In the genomic region with DNA sequence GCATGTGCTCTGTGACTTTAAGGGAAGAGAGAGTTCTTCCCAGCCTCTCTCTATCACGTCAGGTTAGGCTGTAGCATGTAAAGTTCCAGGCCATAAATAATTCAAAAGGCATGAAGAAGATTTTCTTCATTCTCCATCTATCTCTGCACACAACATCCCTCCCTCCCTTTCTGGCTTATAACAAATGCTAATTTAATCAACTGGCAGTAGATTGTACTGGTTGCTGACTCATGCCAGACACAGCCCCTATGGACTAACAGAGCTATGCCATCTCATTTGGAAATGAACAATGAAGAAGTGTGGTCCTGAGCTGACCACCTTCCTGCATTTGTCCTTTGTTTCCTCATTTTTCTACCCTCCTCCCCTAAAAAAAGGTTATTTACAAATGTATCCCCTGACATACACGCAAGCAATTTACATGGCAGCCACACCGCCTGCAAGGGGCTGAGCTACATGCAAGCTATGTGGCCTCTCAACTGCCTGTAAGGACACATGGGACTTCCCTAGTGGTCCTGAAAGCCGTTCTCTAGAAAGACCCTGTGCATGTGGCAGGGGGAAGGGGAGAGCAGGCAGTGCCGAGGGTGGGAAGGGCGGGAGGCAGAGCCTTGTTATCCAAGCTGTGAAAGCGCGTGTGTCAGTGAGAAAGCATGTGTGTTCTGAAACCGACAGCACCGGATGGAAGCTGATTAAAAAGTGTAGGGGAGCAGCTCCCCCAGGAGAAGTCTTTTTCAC, we compare ENCODE assay signal across 9 cellular contexts.
DNase-seq lines count a peak whose midpoint lies in the region; ATAC-seq and TF ChIP-seq lines count a peak whose summit lies in the region.
"Had no signal": no experiment of that assay in that cellular context is flagged by ENCODE, and none has a peak within 500 bp of the region (broad histone marks: within the 10 kb centered on the region; RNA-seq: fewer than 3 reads in every experiment).

No MANE protein-coding gene starts in this region.

- TF ChIP-seq POLR2A in stomach (IDR thresholded peaks at IDR 0.05), result no peak

- peak; percentile 22 for ATAC-seq in SK-N-SH treated with all-trans-retinoic acid at 6 μM for 48 hours
- ATAC-seq: activated CD8-positive, alpha-beta T cell treated with anti-CD3 and anti-CD28 coated beads for 36 hours; activated naive CD8-positive, alpha-beta T cell treated with anti-CD3 and anti-CD28 coated beads, Interleukin-2, amount 50 U/mL, for 24 hours had no signal

- no peak overlapping the region for H3K4me3 ChIP-seq in stomach

- in situ Hi-C loops in GM13976 (cut with MboI; ENCODE audit: low sequenced_read_pairs, unreplicated experiment), result no loop called here

- 49 to 74% (median 55%) methylated on average over 8 to 10 of the region's 10 CpGs for WGBS in stomach, 5 donors

- intact Hi-C loops in stomach (cut with DNase I; ENCODE audit: low total_unique reads), result no loop called here

- no peaks in the 10 kb centered on the region for H3K27me3 ChIP-seq in stomach

- TF ChIP-seq CTCF in stomach (IDR thresholded peaks at IDR 0.05) (no peak), GM13976 (IDR thresholded peaks at IDR 0.05; ENCODE audit: borderline replicate concordance, control extremely low read depth, extremely low read depth, insufficient read depth, missing control alignments) (no peak)

- TF ChIP-seq EP300 in stomach (IDR thresholded peaks at IDR 0.05), result no peak

- DNase-seq in HCEC 1CT (peak; percentile 73), fibroblast of peridontal ligament (ENCODE audit: extremely low read depth) (peak; percentile 49), stomach (no peak), DMS114 treated with DMSO at 0.1 percent for 48 hours (lab: John Stamatoyannopoulos, UW; ENCODE audit: unreplicated experiment) (no peak), kidney glomerular epithelial cell (lab: John Stamatoyannopoulos, UW) (no peak), GM13976 (ENCODE audit: low spot score) (no peak)
- DNase-seq: activated CD8-positive, alpha-beta T cell treated with anti-CD3 and anti-CD28 coated beads for 36 hours; activated naive CD8-positive, alpha-beta T cell treated with anti-CD3 and anti-CD28 coated beads, Interleukin-2, amount 50 U/mL, for 24 hours had no signal

- H3K9me3 ChIP-seq in stomach, result no peaks in the 10 kb centered on the region

- H3K36me3 ChIP-seq in stomach, result no peaks in the 10 kb centered on the region

- H3K27ac ChIP-seq in stomach, result peak overlapping the region; percentile 14 to 77 (median 72)

- H3K4me1 ChIP-seq in stomach, result peaks cover 22 to 53% (median 36%) of the 10 kb centered on the region in 4 donors

TF ChIP-seq in SK-N-SH treated with all-trans-retinoic acid at 6 μM for 48 hours, 23 proteins besides CTCF, POLR2A, EP300 and RAD21:
- TF ChIP-seq ISL1 (CRISPR knock-in tag; IDR thresholded peaks at IDR 0.05), result peak; percentile 63
- TF ChIP-seq ZNF70 (CRISPR knock-in tag; IDR thresholded peaks at IDR 0.05), result no peak
- no peak for TF ChIP-seq CSDC2 (CRISPR knock-in tag; IDR thresholded peaks at IDR 0.05)
- TF ChIP-seq TOX (CRISPR knock-in tag; IDR thresholded peaks at IDR 0.05; ENCODE audit: borderline replicate concordance), result no peak
- TF ChIP-seq ARNTL (CRISPR knock-in tag; IDR thresholded peaks at IDR 0.05; ENCODE audit: borderline replicate concordance, low read depth), result no peak
TF ChIP-seq in SK-N-SH treated with all-trans-retinoic acid at 6 μM for 48 hours: peak in this region for 1.

Comparison
In these comparisons a context has a peak if more than half of its experiments do, and no peak if none do; other contexts are left out.
1. DNase-seq: peak in HCEC 1CT (single experiment) and fibroblast of peridontal ligament (single experiment); none in stomach (single experiment), DMS114 treated with DMSO at 0.1 percent for 48 hours (single experiment), kidney glomerular epithelial cell (single experiment) and GM13976 (single experiment).